In the genomic region with DNA sequence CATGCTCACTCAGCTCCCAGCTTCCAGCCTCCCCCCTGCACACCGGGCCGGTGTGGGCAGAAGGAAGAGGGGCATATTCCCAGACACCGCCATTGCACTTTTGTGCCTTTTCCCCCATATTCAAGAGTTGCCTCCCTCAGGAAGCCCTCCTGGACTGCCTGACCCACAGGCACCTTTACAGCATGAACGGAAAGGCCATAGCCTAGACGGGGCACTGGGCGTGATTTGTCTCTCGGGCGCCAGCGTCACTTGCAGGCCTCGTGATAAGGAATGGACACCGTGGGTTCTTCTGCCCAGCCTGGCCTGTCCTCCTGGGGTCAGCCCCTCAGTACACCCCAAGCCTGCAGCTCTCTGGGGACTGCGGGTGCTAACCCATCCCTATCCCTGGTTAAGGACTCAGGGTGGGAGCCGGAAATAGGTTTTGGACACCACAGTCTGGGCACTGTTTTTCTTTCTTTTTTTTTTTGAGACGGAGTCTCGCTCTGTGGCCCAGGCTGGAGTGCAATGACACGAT, we compare ENCODE assay signal across 6 cellular contexts. TPM values are rescaled to one million over a fixed set of nuclear protein-coding genes. Genes with fewer than 3 reads are reported as not detected.
DNase-seq lines count a peak whose midpoint lies in the region; ATAC-seq, FAIRE-seq and TF ChIP-seq lines count a peak whose summit lies in the region.

No MANE protein-coding gene starts in this region.

- H3K36me3 Mint-ChIP-seq in natural killer cell, result no peaks in the 10 kb centered on the region

- intact Hi-C loops in natural killer cell (cut with micrococcal nuclease), result loop anchor here (5.0 to 10.0 kb wide), 2 partner anchors 66 to 201 kb away; partner anchors contain the start of genes DAZAP1 and GAMT

- no peak for DNase-seq in astrocyte of the spinal cord (ENCODE audit: low read depth, low spot score)
- no peak for DNase-seq in natural killer cell
- no peak for DNase-seq in amniotic stem cell (lab: John Stamatoyannopoulos, UW)
- DNase-seq in RCC 7860 (ENCODE audit: low spot score), result no peak

- in situ Hi-C loops in astrocyte of the spinal cord (cut with HindIII; ENCODE audit: low sequenced_read_pairs), result no loop called here

- no peaks in the 10 kb centered on the region for H3K9me3 Mint-ChIP-seq in natural killer cell

- peak overlapping the region; percentile 48 for H3K4me3 ChIP-seq in astrocyte of the spinal cord (ENCODE audit: low read depth, low read length)

- peak; percentile 1 for ATAC-seq in GM18907 (IDR thresholded peaks at IDR 0.05; ENCODE audit: unreplicated experiment)
- peak in 1 of 3 donors; percentile 2 for ATAC-seq in natural killer cell
- no peak for ATAC-seq in HG03039 (IDR thresholded peaks at IDR 0.05; ENCODE audit: unreplicated experiment)

- TF ChIP-seq CTCF in astrocyte of the spinal cord (IDR thresholded peaks at IDR 0.05; ENCODE audit: low read depth, low read length) (no peak), natural killer cell (IDR thresholded peaks at IDR 0.05) (no peak)

- H3K4me1 Mint-ChIP-seq in natural killer cell, result peaks cover 30 to 40% of the 10 kb centered on the region in 2 donors

- H3K27ac Mint-ChIP-seq in natural killer cell, result peak overlapping the region; percentile 97 to 98

- peak overlapping the region; percentile 97 for H3K4me3 Mint-ChIP-seq in natural killer cell

- no peak for FAIRE-seq in RCC 7860 (lab: Jason Lieb, UNC)

- no peaks in the 10 kb centered on the region for H3K27me3 Mint-ChIP-seq in natural killer cell (ENCODE audit: low read depth in 2 of 2)

RNA-seq across cellular contexts. Expression of gene UQCR11, which starts 0.9 kb away (rescaled TPM):
- total RNA-seq in natural killer cell, result 100 to 1,000 TPM in 1 of 3 donors, 10 to 100 TPM in 2; 91.2 to 142 (median 99.1) TPM

RNA-seq across cellular contexts. Expression of gene MBD3, which starts 13.5 kb away (rescaled TPM):
- 10 to 100 TPM; 55.9 to 66.7 (median 59.0) TPM for total RNA-seq in natural killer cell

RNA-seq across cellular contexts. Expression of gene MEX3D, which starts 38.1 kb away (rescaled TPM):
- 1 to 10 TPM; 4.2 to 6.9 (median 4.4) TPM for total RNA-seq in natural killer cell

RNA-seq across cellular contexts. Expression of gene TCF3, which starts 46.2 kb away (rescaled TPM):
- total RNA-seq in natural killer cell, result 10 to 100 TPM; 54.5 to 72.2 (median 64.3) TPM
